In genomic region chr10:1396236-1396635, GRCh38 we compare ENCODE assay signal across 16 cellular contexts.
DNase-seq lines count a peak whose midpoint lies in the region; ATAC-seq, FAIRE-seq and TF ChIP-seq lines count a peak whose summit lies in the region.
"Had no signal": no experiment of that assay in that cellular context is flagged by ENCODE, and none has a peak within 500 bp of the region (broad histone marks: within the 10 kb centered on the region; RNA-seq: fewer than 3 reads in every experiment).

No MANE protein-coding gene starts in this region.

- peak; percentile 30 for DNase-seq in activated CD8-positive, alpha-beta memory T cell treated with anti-CD3 and anti-CD28 coated beads for 24 hours
- DNase-seq in activated CD8-positive, alpha-beta memory T cell treated with anti-CD3 and anti-CD28 coated beads, Interleukin-2, amount 10 ng/mL, durations not matched to agents 7 days and 5 days = no peak
- DNase-seq in K562 (ENCODE audit: extremely low read depth in 1 of 4, low spot score in 3 of 4) (no peak), esophagus muscularis mucosa (ENCODE audit: extremely low spot score) (peak; percentile 79), osteocyte (ENCODE audit: extremely low spot score, unreplicated experiment) (peak; percentile 74), NCI-H146 (lab: John Stamatoyannopoulos, UW) (no peak)
- DNase-seq in activated naive CD4-positive, alpha-beta T cell treated with anti-CD3 and anti-CD28 coated beads, Interleukin-2, amount 50 U/mL, for 16 hours = no peak
- DNase-seq: 8988T; CD4-positive, CD25-positive, alpha-beta regulatory T cell; DMS53; GF-D8; HCEC 1CT; HFFc6 had no signal

- H3K27me3 Mint-ChIP-seq in activated CD8-positive, alpha-beta memory T cell treated with anti-CD3 and anti-CD28 coated beads, Interleukin-2, amount 10 ng/mL, durations not matched to agents 7 days and 5 days = no peaks in the 10 kb centered on the region
- no peaks in the 10 kb centered on the region for H3K27me3 Mint-ChIP-seq in osteocyte (ENCODE audit: unreplicated experiment)
- H3K27me3 Mint-ChIP-seq: CD4-positive, CD25-positive, alpha-beta regulatory T cell had no signal

- H3K9me3 ChIP-seq in K562 (replicated peaks; ENCODE audit: control insufficient read depth, insufficient read depth, low read depth, low read length) = no peaks in the 10 kb centered on the region
- H3K9me3 ChIP-seq in esophagus muscularis mucosa = no peaks in the 10 kb centered on the region
- H3K9me3 ChIP-seq: BLaER1 treated with 17β-estradiol and CSF1 and Interleukin-3, amounts not matched to agents 10 nM and 100 nM had no signal

- H3K79me2 ChIP-seq in K562 (ENCODE audit: control insufficient read depth, insufficient read depth, low read length) = no peaks in the 10 kb centered on the region

- CTCF ChIA-PET in activated CD8-positive, alpha-beta memory T cell treated with anti-CD3 and anti-CD28 coated beads, Interleukin-2, amount 10 ng/mL, durations not matched to agents 7 days and 5 days (lab: Charles Lee) = no interaction called here
- CTCF ChIA-PET in K562 (lab: Yijun Ruan, JAX; ENCODE audit: low intra/inter-chr PET ratio) = no interaction called here

- H4K20me1 ChIP-seq in K562 (replicated peaks; ENCODE audit: control insufficient read depth, insufficient read depth, low read length) = peaks cover 6% of the 10 kb centered on the region; the same call in 1 of the 2 replicates
- H4K20me1 ChIP-seq: BLaER1 treated with 17β-estradiol and CSF1 and Interleukin-3, amounts not matched to agents 10 nM and 100 nM had no signal

- no peak for ATAC-seq in activated CD8-positive, alpha-beta memory T cell treated with anti-CD3 and anti-CD28 coated beads, Interleukin-2, amount 10 ng/mL, durations not matched to agents 7 days and 5 days
- no peak for ATAC-seq in K562
- ATAC-seq in HG03460 (IDR thresholded peaks at IDR 0.05; ENCODE audit: unreplicated experiment) = no peak

- H3K4me3 ChIP-seq in K562 (no peak overlapping the region), esophagus muscularis mucosa (no peak overlapping the region)
- H3K4me3 ChIP-seq: BLaER1 treated with 17β-estradiol and CSF1 and Interleukin-3, amounts not matched to agents 10 nM and 100 nM had no signal

- intact Hi-C loops in K562 (cut with micrococcal nuclease) = no loop called here
- intact Hi-C loops in esophagus muscularis mucosa (cut with DNase I) = no loop called here

- POLR2A ChIA-PET in K562 (lab: Yijun Ruan, JAX) = no interaction called here

- no peak for FAIRE-seq in K562 (lab: Jason Lieb, UNC)
- FAIRE-seq: HTR-8/SVneo had no signal

- H3K27ac Mint-ChIP-seq in activated CD8-positive, alpha-beta memory T cell treated with anti-CD3 and anti-CD28 coated beads, Interleukin-2, amount 10 ng/mL, durations not matched to agents 7 days and 5 days = no peak overlapping the region
- H3K27ac Mint-ChIP-seq in osteocyte (ENCODE audit: unreplicated experiment) = no peak overlapping the region
- H3K27ac Mint-ChIP-seq: CD4-positive, CD25-positive, alpha-beta regulatory T cell; HFFc6 had no signal

- H3K36me3 ChIP-seq in K562 (ENCODE audit: control insufficient read depth, insufficient read depth, low read length) (no peaks in the 10 kb centered on the region), esophagus muscularis mucosa (no peaks in the 10 kb centered on the region)
- H3K36me3 ChIP-seq: BLaER1 treated with 17β-estradiol and CSF1 and Interleukin-3, amounts not matched to agents 10 nM and 100 nM had no signal

- TF ChIP-seq RAD21 in K562 (CRISPR knock-in tag; conservative IDR thresholded peaks at IDR 0.05 in 1 of 2, IDR thresholded peaks at IDR 0.05 in 1 of 2) = no peak

- no peaks in the 10 kb centered on the region for H3K9me1 ChIP-seq in K562 (ENCODE audit: control insufficient read depth, insufficient read depth, low read length)

- no peaks in the 10 kb centered on the region for H3K36me3 Mint-ChIP-seq in activated CD8-positive, alpha-beta memory T cell treated with anti-CD3 and anti-CD28 coated beads, Interleukin-2, amount 10 ng/mL, durations not matched to agents 7 days and 5 days
- no peaks in the 10 kb centered on the region for H3K36me3 Mint-ChIP-seq in osteocyte (ENCODE audit: unreplicated experiment)
- H3K36me3 Mint-ChIP-seq: CD4-positive, CD25-positive, alpha-beta regulatory T cell had no signal

- 3% methylated on average over 18 of the region's 23 CpGs for WGBS in K562 (ENCODE audit: insufficient coverage, low coverage, missing lambda C conversion rate)
- WGBS in esophagus muscularis mucosa = 92% methylated on average over 23 of the region's 23 CpGs

- no peak for TF ChIP-seq EP300 in K562 (IDR thresholded peaks at IDR 0.05; ENCODE audit: low read length)
- TF ChIP-seq EP300 in esophagus muscularis mucosa (IDR thresholded peaks at IDR 0.05) = no peak

- no TSS peak for BruUV-seq in K562 (replicated peaks; lab: Mats Ljungman, UMichigan)

- no peak overlapping the region for H3K4me2 ChIP-seq in K562 (ENCODE audit: insufficient read depth, low read length)
- H3K4me2 ChIP-seq: BLaER1 treated with 17β-estradiol and CSF1 and Interleukin-3, amounts not matched to agents 10 nM and 100 nM had no signal

- H2AFZ ChIP-seq in K562 (ENCODE audit: low read depth, low read length) = no peak overlapping the region

- no peak overlapping the region for H3K9ac ChIP-seq in K562 (ENCODE audit: insufficient read depth in 1 of 2, low read depth in 2 of 2, low read length in 2 of 2)
- H3K9ac ChIP-seq: BLaER1 treated with 17β-estradiol and CSF1 and Interleukin-3, amounts not matched to agents 10 nM and 100 nM had no signal

- H3K27ac ChIP-seq in K562 (ENCODE audit: extremely low read depth, low read depth, low read length) (no peak overlapping the region), esophagus muscularis mucosa (replicated peaks in 1 of 4) (no peak overlapping the region)
- H3K27ac ChIP-seq: BLaER1 treated with 17β-estradiol and CSF1 and Interleukin-3, amounts not matched to agents 10 nM and 100 nM had no signal

- no peaks in the 10 kb centered on the region for H3K9me3 Mint-ChIP-seq in activated CD8-positive, alpha-beta memory T cell treated with anti-CD3 and anti-CD28 coated beads, Interleukin-2, amount 10 ng/mL, durations not matched to agents 7 days and 5 days (ENCODE audit: low read depth)
- H3K9me3 Mint-ChIP-seq in osteocyte (ENCODE audit: unreplicated experiment) = no peaks in the 10 kb centered on the region

- in situ Hi-C loops in K562 (cut with MboI) = no loop called here

- H3K4me1 ChIP-seq in K562 (replicated peaks in 1 of 2; ENCODE audit: control insufficient read depth in 2 of 2, insufficient read depth in 2 of 2, low read length in 2 of 2) = no peaks in the 10 kb centered on the region
- H3K4me1 ChIP-seq in esophagus muscularis mucosa = no peaks in the 10 kb centered on the region

- no peak overlapping the region for H3K4me3 Mint-ChIP-seq in activated CD8-positive, alpha-beta memory T cell treated with anti-CD3 and anti-CD28 coated beads, Interleukin-2, amount 10 ng/mL, durations not matched to agents 7 days and 5 days
- no peak overlapping the region for H3K4me3 Mint-ChIP-seq in osteocyte (ENCODE audit: unreplicated experiment)
- H3K4me3 Mint-ChIP-seq: CD4-positive, CD25-positive, alpha-beta regulatory T cell; HFFc6 had no signal

- H3K27me3 ChIP-seq in K562 (ENCODE audit: control insufficient read depth in 2 of 2, insufficient read depth in 2 of 2, low read length in 2 of 2) (peaks cover 16 to 63% of the 10 kb centered on the region in 2 experiments), esophagus muscularis mucosa (peaks cover 0 to 29% (median 0%) of the 10 kb centered on the region in 4 donors)
- H3K27me3 ChIP-seq: BLaER1 treated with 17β-estradiol and CSF1 and Interleukin-3, amounts not matched to agents 10 nM and 100 nM had no signal

- TF ChIP-seq POLR2A in K562 (conservative IDR thresholded peaks at IDR 0.05) (no peak), esophagus muscularis mucosa (IDR thresholded peaks at IDR 0.05; ENCODE audit: low read depth) (no peak)

- no peaks in the 10 kb centered on the region for H3K4me1 Mint-ChIP-seq in activated CD8-positive, alpha-beta memory T cell treated with anti-CD3 and anti-CD28 coated beads, Interleukin-2, amount 10 ng/mL, durations not matched to agents 7 days and 5 days
- H3K4me1 Mint-ChIP-seq in osteocyte (ENCODE audit: unreplicated experiment) = peaks cover 34% of the 10 kb centered on the region

- TF ChIP-seq CTCF in K562 (IDR thresholded peaks at IDR 0.05 in 2 of 3, conservative IDR thresholded peaks at IDR 0.05 in 1 of 3; ENCODE audit: insufficient read depth in 2 of 3, low read depth in 1 of 3, low read length in 3 of 3) (no peak), esophagus muscularis mucosa (IDR thresholded peaks at IDR 0.05) (no peak), osteocyte (IDR thresholded peaks at IDR 0.05) (no peak)

TF ChIP-seq in K562, 482 proteins besides CTCF, POLR2A, EP300 and RAD21:
- TF ChIP-seq ZNF24 (IDR thresholded peaks at IDR 0.05) (peak; percentile 13; the same call in 1 of the 2 replicates), HNRNPLL (IDR thresholded peaks at IDR 0.05; ENCODE audit: low read depth, low read length, poor library complexity, severe bottlenecking) (no peak)

Comparison
In these comparisons a context has a peak if more than half of its experiments do, and no peak if none do; other contexts are left out.
1. DNase-seq: peak in activated CD8-positive, alpha-beta memory T cell treated with anti-CD3 and anti-CD28 coated beads for 24 hours (single experiment), esophagus muscularis mucosa (single experiment) and osteocyte (single experiment); none in activated CD8-positive, alpha-beta memory T cell treated with anti-CD3 and anti-CD28 coated beads, Interleukin-2, amount 10 ng/mL, durations not matched to agents 7 days and 5 days (single experiment), K562 (0 of 4), activated naive CD4-positive, alpha-beta T cell treated with anti-CD3 and anti-CD28 coated beads, Interleukin-2, amount 50 U/mL, for 16 hours (single experiment) and NCI-H146 (single experiment).